Comparison of ENCODE assay signal across 22 cellular contexts in the genomic region with DNA sequence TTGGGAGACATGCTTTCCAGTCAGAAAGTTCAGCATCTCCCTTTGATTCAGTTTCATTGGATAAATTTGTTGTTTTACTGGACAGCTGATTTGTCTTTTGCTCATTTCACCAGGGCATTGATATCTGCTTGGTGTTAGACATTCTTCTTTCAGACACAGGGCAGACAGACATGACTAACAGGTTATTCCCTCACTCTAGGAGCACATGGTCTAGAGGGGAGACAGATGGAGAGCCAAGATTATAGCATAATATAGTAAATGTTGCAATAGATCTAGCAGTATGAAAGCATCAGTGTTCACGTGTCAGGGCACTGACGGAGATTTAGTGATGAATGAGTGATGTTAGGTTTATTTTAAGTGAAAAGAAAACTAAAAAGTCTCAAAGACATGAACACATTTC.
"Had no signal": no experiment of that assay in that cellular context is flagged by ENCODE, and none has a peak within 500 bp of the region (broad histone marks: within the 10 kb centered on the region; RNA-seq: fewer than 3 reads in every experiment).

No MANE protein-coding gene starts in this region.

- H3K36me3 ChIP-seq: esophagus muscularis mucosa, gastroesophageal sphincter, prostate gland, thoracic aorta, transverse colon had no signal

- H3K27ac ChIP-seq: epithelial cell of prostate, esophagus muscularis mucosa, gastroesophageal sphincter, parathyroid adenoma, prostate gland, skin epidermis, thoracic aorta, transverse colon had no signal

- H3K79me2 ChIP-seq: parathyroid adenoma had no signal

- H3K9ac ChIP-seq: parathyroid adenoma had no signal

- H3K4me3 ChIP-seq: esophagus muscularis mucosa, gastroesophageal sphincter, lung, prostate gland, skin epidermis, thoracic aorta, transverse colon had no signal

- ATAC-seq: gastroesophageal sphincter; left colon; left ventricle myocardium superior; sciatic nerve; stimulated activated naive B cell treated with anti-CD40 and anti-IgM and Interleukin-4, amounts not matched to agents 10 μg/mL and 1 μg/mL and 100 μg/mL, for 72 hours; stimulated activated naive CD8-positive, alpha-beta T cell treated with anti-CD3 and anti-CD28 coated beads, Interleukin-15, amount 100 ng/mL, for 72 hours had no signal

- H3K9me3 ChIP-seq: esophagus muscularis mucosa, gastroesophageal sphincter, prostate gland, thoracic aorta, transverse colon had no signal

- H3K27me3 ChIP-seq: esophagus muscularis mucosa, gastroesophageal sphincter, transverse colon had no signal

- H2AFZ ChIP-seq: parathyroid adenoma had no signal

- DNase-seq: effector memory CD4-positive, alpha-beta T cell; glutamatergic neuron; kidney; left colon; left ventricle myocardium superior; mesendoderm; naive B cell; stimulated activated CD4-positive, alpha-beta T cell treated with anti-CD3 and anti-CD28 coated beads, Interleukin-2, amount 100 ng/mL, for 24 hours; stimulated activated CD4-positive, alpha-beta T cell treated with anti-CD3 and anti-CD28 coated beads, Interleukin-4, amount 100 ng/mL, for 4 hours; stimulated activated naive B cell treated with anti-CD40 and anti-IgM and Interleukin-4, amounts not matched to agents 10 μg/mL and 1 μg/mL and 100 μg/mL, for 72 hours; stimulated activated naive CD8-positive, alpha-beta T cell treated with anti-CD3 and anti-CD28 coated beads, Interleukin-15, amount 100 ng/mL, for 72 hours; transverse colon had no signal

- H3K4me1 ChIP-seq: esophagus muscularis mucosa, gastroesophageal sphincter, parathyroid adenoma, prostate gland, transverse colon had no signal

- FAIRE-seq: endometrium, kidney had no signal
